In genomic region chr12:96356831-96357230, GRCh38 we compare ENCODE assay signal across 24 cellular contexts.
"Had no signal": no experiment of that assay in that cellular context is flagged by ENCODE, and none has a peak within 500 bp of the region (broad histone marks: within the 10 kb centered on the region; RNA-seq: fewer than 3 reads in every experiment).

No MANE protein-coding gene starts in this region.

- H3K4me3 Mint-ChIP-seq: activated B cell treated with CpG ODN at 0.5 μM for 24 hours; activated CD4-positive, alpha-beta T cell treated with anti-CD3 and anti-CD28 coated beads, Interleukin-2, amount 10 ng/mL, durations not matched to agents 24 days and 14 days; activated naive CD4-positive, alpha-beta T cell treated with anti-CD3 and anti-CD28 coated beads, Interleukin-2, amount 10 ng/mL, durations not matched to agents 7 days and 5 days; activated naive CD8-positive, alpha-beta T cell treated with anti-CD3 and anti-CD28 coated beads for 36 hours; activated T-cell treated with anti-CD3 and anti-CD28 coated beads, Interleukin-2, amount 50 U/mL, for 72 hours; T-helper 1 cell treated with Interleukin-12 subunit alpha and Interleukin-12 subunit beta and Interleukin-4 antibody, amounts not matched to agents 30 μg/mL and 1 μg/mL, for 36 hours had no signal

- ATAC-seq: activated T-cell treated with anti-CD3 and anti-CD28 coated beads, Interleukin-2, amount 50 U/mL, for 72 hours had no signal

- H3K9me3 Mint-ChIP-seq: activated B cell treated with CpG ODN at 0.5 μM for 24 hours; activated CD4-positive, alpha-beta T cell treated with anti-CD3 and anti-CD28 coated beads, Interleukin-2, amount 10 ng/mL, durations not matched to agents 24 days and 14 days; activated naive CD4-positive, alpha-beta T cell treated with anti-CD3 and anti-CD28 coated beads, Interleukin-2, amount 10 ng/mL, durations not matched to agents 7 days and 5 days; activated naive CD8-positive, alpha-beta T cell treated with anti-CD3 and anti-CD28 coated beads for 36 hours; activated T-cell treated with anti-CD3 and anti-CD28 coated beads, Interleukin-2, amount 50 U/mL, for 72 hours; activated T-helper 2 cell treated with anti-CD3 and anti-CD28 coated beads, Interferon-gamma antibody, Interleukin-2, Interleukin-4, amounts not matched to agents 10 μg/mL and 5 μg/mL and 100 μg/mL, durations not matched to agents 14 hours and 24 hours and 36 hours; T-helper 1 cell treated with Interleukin-12 subunit alpha and Interleukin-12 subunit beta and Interleukin-4 antibody, amounts not matched to agents 30 μg/mL and 1 μg/mL, for 36 hours had no signal

- H3K27ac Mint-ChIP-seq: activated B cell treated with CpG ODN at 0.5 μM for 24 hours; activated CD4-positive, alpha-beta T cell treated with anti-CD3 and anti-CD28 coated beads, Interleukin-2, amount 10 ng/mL, durations not matched to agents 24 days and 14 days; activated naive CD4-positive, alpha-beta T cell treated with anti-CD3 and anti-CD28 coated beads, Interleukin-2, amount 10 ng/mL, durations not matched to agents 7 days and 5 days; activated naive CD8-positive, alpha-beta T cell treated with anti-CD3 and anti-CD28 coated beads for 36 hours; activated T-cell treated with anti-CD3 and anti-CD28 coated beads, Interleukin-2, amount 50 U/mL, for 72 hours; activated T-helper 2 cell treated with anti-CD3 and anti-CD28 coated beads, Interferon-gamma antibody, Interleukin-2, Interleukin-4, amounts not matched to agents 10 μg/mL and 5 μg/mL and 100 μg/mL, durations not matched to agents 14 hours and 24 hours and 36 hours; T-helper 1 cell treated with Interleukin-12 subunit alpha and Interleukin-12 subunit beta and Interleukin-4 antibody, amounts not matched to agents 30 μg/mL and 1 μg/mL, for 36 hours had no signal

- DNase-seq: activated B cell treated with CpG ODN at 0.5 μM for 24 hours; activated CD4-positive, alpha-beta T cell treated with anti-CD3 and anti-CD28 coated beads for 1 hour; activated CD4-positive, alpha-beta T cell treated with anti-CD3 and anti-CD28 coated beads, Interleukin-2, amount 10 ng/mL, durations not matched to agents 24 days and 14 days; activated CD4-positive, alpha-beta T cell treated with anti-CD3 and anti-CD28 coated beads, Interleukin-2, amount 50 U/mL, for 48 hours; activated gamma-delta T cell treated with Interleukin-2 at 50 U/mL for 16 hours; activated naive CD4-positive, alpha-beta T cell treated with anti-CD3 and anti-CD28 coated beads, Interleukin-2, amount 10 ng/mL, durations not matched to agents 7 days and 5 days; activated naive CD8-positive, alpha-beta T cell treated with anti-CD3 and anti-CD28 coated beads for 36 hours; activated T-cell treated with anti-CD3 and anti-CD28 coated beads for 4 hours; activated T-cell treated with anti-CD3 and anti-CD28 coated beads, Interleukin-2, amount 50 U/mL, for 72 hours; anterior cingulate cortex; central memory CD4-positive, alpha-beta T cell; KBM-7; NCI-H1048; NCI-H146; NCI-H1930; NCI-H345; NCI-H510A; NCI-H526 treated with DMSO at 0.1 percent for 48 hours; NCI-H82; SIG-M5; T-helper 9 cell had no signal

- H3K4me1 ChIP-seq: breast epithelium had no signal

- H3K4me3 ChIP-seq: breast epithelium had no signal

- H3K27me3 Mint-ChIP-seq: activated B cell treated with CpG ODN at 0.5 μM for 24 hours; activated CD4-positive, alpha-beta T cell treated with anti-CD3 and anti-CD28 coated beads, Interleukin-2, amount 10 ng/mL, durations not matched to agents 24 days and 14 days; activated naive CD4-positive, alpha-beta T cell treated with anti-CD3 and anti-CD28 coated beads, Interleukin-2, amount 10 ng/mL, durations not matched to agents 7 days and 5 days; activated naive CD8-positive, alpha-beta T cell treated with anti-CD3 and anti-CD28 coated beads for 36 hours had no signal

- H3K27me3 ChIP-seq: breast epithelium had no signal

- H3K27ac ChIP-seq: breast epithelium had no signal

- H3K9me3 ChIP-seq: breast epithelium had no signal

- H3K36me3 ChIP-seq: breast epithelium had no signal
